ENCODE assay signal across 14 cellular contexts in genomic region chr11:15893080-15893492, GRCh38.
DNase-seq lines count a peak whose midpoint lies in the region; ATAC-seq, FAIRE-seq and TF ChIP-seq lines count a peak whose summit lies in the region.
"Had no signal": no experiment of that assay in that cellular context is flagged by ENCODE, and none has a peak within 500 bp of the region (broad histone marks: within the 10 kb centered on the region; RNA-seq: fewer than 3 reads in every experiment).

No MANE protein-coding gene starts in this region.

- peak; percentile 80 for ATAC-seq in left colon
- no peak for ATAC-seq in GM21717 (IDR thresholded peaks at IDR 0.05; ENCODE audit: unreplicated experiment)

- no peak for FAIRE-seq in HTR-8/SVneo (lab: Jason Lieb, UNC)

- H3K9me3 Mint-ChIP-seq in activated T-helper 1 cell treated with anti-CD3 and anti-CD28 coated beads, Interleukin-12 subunit alpha, Interleukin-12 subunit beta, Interleukin-2, Interleukin-4 antibody, amounts not matched to agents 30 ng/mL and 10 ng/mL and 1 ng/mL, durations not matched to agents 14 hours and 24 hours and 36 hours: no peaks in the 10 kb centered on the region
- H3K9me3 Mint-ChIP-seq: activated naive CD4-positive, alpha-beta T cell treated with anti-CD3 and anti-CD28 coated beads, Interleukin-2, amount 10 ng/mL, durations not matched to agents 7 days and 5 days had no signal

- POLR2A ChIA-PET in AG04449 (lab: Yijun Ruan, JAX): interaction anchor here (0.6 kb wide), 1 partner anchor 396 kb away, joined by 3 read pairs; no protein-coding TSS in a partner anchor

- in situ Hi-C loops in astrocyte of the cerebellum (cut with HindIII; ENCODE audit: low sequenced_read_pairs): no loop called here
- in situ Hi-C loops in KBM-7 (cut with MboI; ENCODE audit: low pct_unique_long_range_greater_than_20kb, low sequenced_read_pairs): no loop called here

- TF ChIP-seq CTCF in AG04449 (IDR thresholded peaks at IDR 0.05; ENCODE audit: insufficient read depth, low read length, missing control alignments) (no peak), astrocyte of the cerebellum (IDR thresholded peaks at IDR 0.05; ENCODE audit: low read depth, low read length, missing control alignments) (no peak)

- DNase-seq in AG04449 (ENCODE audit: low read depth, low spot score): peak; percentile 94
- DNase-seq in HTR-8/SVneo (ENCODE audit: insufficient read length, low spot score): peak; percentile 41
- peak; percentile 23 for DNase-seq in astrocyte of the cerebellum (ENCODE audit: low read depth)
- DNase-seq in left colon: no peak
- DNase-seq in HK-2 (ENCODE audit: unreplicated experiment): no peak
- no peak for DNase-seq in activated T-helper 1 cell treated with anti-CD3 and anti-CD28 coated beads, Interleukin-12 subunit alpha, Interleukin-12 subunit beta, Interleukin-2, Interleukin-4 antibody, amounts not matched to agents 30 ng/mL and 10 ng/mL and 1 ng/mL, durations not matched to agents 14 hours and 24 hours and 36 hours (ENCODE audit: low spot score)
- DNase-seq in KBM-7: no peak
- DNase-seq: activated CD4-positive, alpha-beta T cell treated with anti-CD3 and anti-CD28 coated beads, Interleukin-2, amount 50 U/mL, for 1 hour; activated naive CD4-positive, alpha-beta T cell treated with anti-CD3 and anti-CD28 coated beads, Interleukin-2, amount 10 ng/mL, durations not matched to agents 7 days and 5 days; effector memory CD4-positive, alpha-beta T cell; NCI-H1092 had no signal

- H3K27ac Mint-ChIP-seq in activated T-helper 1 cell treated with anti-CD3 and anti-CD28 coated beads, Interleukin-12 subunit alpha, Interleukin-12 subunit beta, Interleukin-2, Interleukin-4 antibody, amounts not matched to agents 30 ng/mL and 10 ng/mL and 1 ng/mL, durations not matched to agents 14 hours and 24 hours and 36 hours: no peak overlapping the region
- H3K27ac Mint-ChIP-seq: activated naive CD4-positive, alpha-beta T cell treated with anti-CD3 and anti-CD28 coated beads, Interleukin-2, amount 10 ng/mL, durations not matched to agents 7 days and 5 days; B cell had no signal

- H3K27me3 Mint-ChIP-seq in activated T-helper 1 cell treated with anti-CD3 and anti-CD28 coated beads, Interleukin-12 subunit alpha, Interleukin-12 subunit beta, Interleukin-2, Interleukin-4 antibody, amounts not matched to agents 30 ng/mL and 10 ng/mL and 1 ng/mL, durations not matched to agents 14 hours and 24 hours and 36 hours (ENCODE audit: insufficient read depth): no peaks in the 10 kb centered on the region
- H3K27me3 Mint-ChIP-seq: activated naive CD4-positive, alpha-beta T cell treated with anti-CD3 and anti-CD28 coated beads, Interleukin-2, amount 10 ng/mL, durations not matched to agents 7 days and 5 days had no signal

- H3K4me3 ChIP-seq in AG04449 (ENCODE audit: low read depth, low read length) (no peak overlapping the region), astrocyte of the cerebellum (ENCODE audit: low read depth, low read length) (no peak overlapping the region)
- H3K4me3 ChIP-seq: tibial nerve had no signal

- intact Hi-C loops in left colon (cut with DNase I, micrococcal nuclease): no loop called here
- intact Hi-C loops in activated T-helper 1 cell treated with anti-CD3 and anti-CD28 coated beads, Interleukin-12 subunit alpha, Interleukin-12 subunit beta, Interleukin-2, Interleukin-4 antibody, amounts not matched to agents 30 ng/mL and 10 ng/mL and 1 ng/mL, durations not matched to agents 14 hours and 24 hours and 36 hours (cut with micrococcal nuclease): no loop called here

- no peaks in the 10 kb centered on the region for H3K36me3 Mint-ChIP-seq in activated T-helper 1 cell treated with anti-CD3 and anti-CD28 coated beads, Interleukin-12 subunit alpha, Interleukin-12 subunit beta, Interleukin-2, Interleukin-4 antibody, amounts not matched to agents 30 ng/mL and 10 ng/mL and 1 ng/mL, durations not matched to agents 14 hours and 24 hours and 36 hours (ENCODE audit: low read depth)
- H3K36me3 Mint-ChIP-seq: activated naive CD4-positive, alpha-beta T cell treated with anti-CD3 and anti-CD28 coated beads, Interleukin-2, amount 10 ng/mL, durations not matched to agents 7 days and 5 days had no signal

- H3K4me1 Mint-ChIP-seq in activated T-helper 1 cell treated with anti-CD3 and anti-CD28 coated beads, Interleukin-12 subunit alpha, Interleukin-12 subunit beta, Interleukin-2, Interleukin-4 antibody, amounts not matched to agents 30 ng/mL and 10 ng/mL and 1 ng/mL, durations not matched to agents 14 hours and 24 hours and 36 hours (ENCODE audit: low read depth): no peaks in the 10 kb centered on the region
- H3K4me1 Mint-ChIP-seq: activated naive CD4-positive, alpha-beta T cell treated with anti-CD3 and anti-CD28 coated beads, Interleukin-2, amount 10 ng/mL, durations not matched to agents 7 days and 5 days; B cell had no signal

- CTCF ChIA-PET in AG04449 (lab: Yijun Ruan, JAX): interaction anchor here (0.9 to 1.7 kb wide), 2 partner anchors 21 to 54 kb away, joined by 3 to 5 read pairs; no protein-coding TSS in a partner anchor

- H3K4me3 Mint-ChIP-seq in activated T-helper 1 cell treated with anti-CD3 and anti-CD28 coated beads, Interleukin-12 subunit alpha, Interleukin-12 subunit beta, Interleukin-2, Interleukin-4 antibody, amounts not matched to agents 30 ng/mL and 10 ng/mL and 1 ng/mL, durations not matched to agents 14 hours and 24 hours and 36 hours: no peak overlapping the region
- H3K4me3 Mint-ChIP-seq: activated naive CD4-positive, alpha-beta T cell treated with anti-CD3 and anti-CD28 coated beads, Interleukin-2, amount 10 ng/mL, durations not matched to agents 7 days and 5 days; B cell had no signal

Comparison
In these comparisons a context has a peak if more than half of its experiments do, and no peak if none do; other contexts are left out.
1. DNase-seq: peak in AG04449 (single experiment), HTR-8/SVneo (single experiment) and astrocyte of the cerebellum (single experiment); none in left colon (0 of 2), HK-2 (single experiment), activated T-helper 1 cell treated with anti-CD3 and anti-CD28 coated beads, Interleukin-12 subunit alpha, Interleukin-12 subunit beta, Interleukin-2, Interleukin-4 antibody, amounts not matched to agents 30 ng/mL and 10 ng/mL and 1 ng/mL, durations not matched to agents 14 hours and 24 hours and 36 hours (single experiment) and KBM-7 (single experiment).